18 cellular contexts compared by ENCODE assay signal in the genomic region with DNA sequence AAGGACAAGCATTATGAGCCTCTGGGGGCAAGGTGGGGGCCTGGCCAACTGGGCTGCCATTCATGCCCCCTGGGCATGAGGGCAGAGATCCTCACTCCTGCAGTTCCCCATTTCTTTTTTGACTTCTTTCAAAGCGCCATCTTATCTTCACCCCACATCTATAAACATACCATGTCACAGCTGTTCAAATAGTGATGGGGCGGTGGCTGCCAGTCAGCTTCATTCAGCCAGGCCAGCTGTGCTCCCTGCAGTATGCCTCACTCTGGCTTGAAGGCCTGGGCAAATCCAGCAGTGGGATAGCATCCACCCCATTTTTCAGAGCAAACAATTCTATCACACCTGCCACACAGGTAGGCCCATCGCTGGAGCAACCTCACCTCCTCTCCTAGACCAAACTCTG.
A peak's percentile ranks its signal among the peaks of the same experiment; 100 is the strongest.
DNase-seq lines count a peak whose midpoint lies in the region; ATAC-seq, FAIRE-seq and TF ChIP-seq lines count a peak whose summit lies in the region.
"Had no signal": no experiment of that assay in that cellular context is flagged by ENCODE, and none has a peak within 500 bp of the region (broad histone marks: within the 10 kb centered on the region; RNA-seq: fewer than 3 reads in every experiment).

No MANE protein-coding gene starts in this region.

- H3K4me2 ChIP-seq in K562 (ENCODE audit: insufficient read depth, low read length): no peak overlapping the region
- no peak overlapping the region for H3K4me2 ChIP-seq in mesendoderm (ENCODE audit: low read length)

- no peak overlapping the region for H4K8ac ChIP-seq in mesendoderm (ENCODE audit: low read depth, low read length)

- no peaks in the 10 kb centered on the region for H3K9me1 ChIP-seq in K562 (ENCODE audit: control insufficient read depth, insufficient read depth, low read length)

- no peak for ATAC-seq in K562
- ATAC-seq in gastroesophageal sphincter: no peak

- no peaks in the 10 kb centered on the region for H3K36me3 Mint-ChIP-seq in osteocyte (ENCODE audit: unreplicated experiment)
- H3K36me3 Mint-ChIP-seq: CD4-positive, alpha-beta memory T cell had no signal

- peak overlapping the region; percentile 27; the same call in 1 of the 2 replicates for H3K27ac ChIP-seq in HUES6 (ENCODE audit: low read depth, low read length)
- H3K27ac ChIP-seq in K562 (ENCODE audit: extremely low read depth, low read depth, low read length): no peak overlapping the region
- H3K27ac ChIP-seq in mesendoderm (ENCODE audit: low read depth, low read length): no peak overlapping the region
- H3K27ac ChIP-seq in gastroesophageal sphincter: no peak overlapping the region

- H3K27me3 Mint-ChIP-seq in osteocyte (ENCODE audit: unreplicated experiment): no peaks in the 10 kb centered on the region
- H3K27me3 Mint-ChIP-seq: CD4-positive, alpha-beta memory T cell had no signal

- H3K4me3 ChIP-seq in HUES6 (ENCODE audit: low read depth, low read length) (no peak overlapping the region), K562 (no peak overlapping the region), mesendoderm (ENCODE audit: low read length) (no peak overlapping the region), gastroesophageal sphincter (no peak overlapping the region)

- peaks cover 76% of the 10 kb centered on the region for H3K4me1 ChIP-seq in HUES6 (ENCODE audit: control insufficient read depth, insufficient read depth, low read length)
- H3K4me1 ChIP-seq in K562 (replicated peaks in 1 of 2; ENCODE audit: control insufficient read depth in 2 of 2, insufficient read depth in 2 of 2, low read length in 2 of 2): no peaks in the 10 kb centered on the region
- H3K4me1 ChIP-seq in mesendoderm (ENCODE audit: control insufficient read depth, low read depth, low read length): peaks cover 5% of the 10 kb centered on the region
- peaks cover 0 to 9% (median 0%) of the 10 kb centered on the region in 3 donors for H3K4me1 ChIP-seq in gastroesophageal sphincter
- H3K4me1 ChIP-seq: BE2C had no signal

- H3K23ac ChIP-seq in mesendoderm (ENCODE audit: low read length): no peak overlapping the region

- TF ChIP-seq EP300 in K562 (IDR thresholded peaks at IDR 0.05; ENCODE audit: low read length): peak; percentile 33; the same call in 1 of the 2 replicates
- TF ChIP-seq EP300 in gastroesophageal sphincter (IDR thresholded peaks at IDR 0.05): no peak

- POLR2A ChIA-PET in K562 (lab: Yijun Ruan, JAX): no interaction called here

- no peak overlapping the region for H2BK120ac ChIP-seq in mesendoderm (ENCODE audit: low read depth, low read length)

- in situ Hi-C loops in K562 (cut with MboI): no loop called here

- H3K27ac Mint-ChIP-seq in osteocyte (ENCODE audit: unreplicated experiment): peak overlapping the region; percentile 92
- H3K27ac Mint-ChIP-seq: CD4-positive, alpha-beta memory T cell; HFFc6 had no signal

- no peak for FAIRE-seq in K562 (lab: Jason Lieb, UNC)
- FAIRE-seq: D721Med, RCC 7860 had no signal

- H3K56ac ChIP-seq in mesendoderm (ENCODE audit: low read length): no peak overlapping the region

- no peak for TF ChIP-seq CTCF in K562 (IDR thresholded peaks at IDR 0.05 in 2 of 3, conservative IDR thresholded peaks at IDR 0.05 in 1 of 3; ENCODE audit: insufficient read depth in 2 of 3, low read depth in 1 of 3, low read length in 3 of 3)
- TF ChIP-seq CTCF in osteocyte (IDR thresholded peaks at IDR 0.05): no peak
- no peak for TF ChIP-seq CTCF in gastroesophageal sphincter (IDR thresholded peaks at IDR 0.05)

- DNase-seq in DMS53 (lab: John Stamatoyannopoulos, UW) (peak; percentile 68), K562 (ENCODE audit: extremely low read depth in 1 of 4, low spot score in 3 of 4) (no peak), osteocyte (ENCODE audit: extremely low spot score, unreplicated experiment) (no peak), mesendoderm (no peak)
- no peak for DNase-seq in activated CD4-positive, alpha-beta T cell treated with anti-CD3 and anti-CD28 coated beads, Interleukin-2, amount 50 U/mL, for 48 hours
- DNase-seq: BE2C; CD4-positive, alpha-beta memory T cell; IMR-90; MV-4-11; NCI-H1417 treated with DMSO at 0.1 percent for 48 hours; NCI-H345; NCI-H82; SW 1271 had no signal

- peaks cover 40% of the 10 kb centered on the region for H3K4me1 Mint-ChIP-seq in osteocyte (ENCODE audit: unreplicated experiment)

- no peaks in the 10 kb centered on the region for H3K27me3 ChIP-seq in HUES6 (ENCODE audit: control insufficient read depth, insufficient read depth, low read length)
- H3K27me3 ChIP-seq in K562 (ENCODE audit: control insufficient read depth in 2 of 2, insufficient read depth in 2 of 2, low read length in 2 of 2): peaks cover 0 to 10% of the 10 kb centered on the region in 2 experiments; a peak in 2 of 5 replicates
- H3K27me3 ChIP-seq in mesendoderm (ENCODE audit: insufficient read depth, low read length, poor library complexity): no peaks in the 10 kb centered on the region
- no peaks in the 10 kb centered on the region for H3K27me3 ChIP-seq in gastroesophageal sphincter
- H3K27me3 ChIP-seq: BE2C had no signal

- no peak for TF ChIP-seq POLR2A in K562 (conservative IDR thresholded peaks at IDR 0.05)
- TF ChIP-seq POLR2A in gastroesophageal sphincter (IDR thresholded peaks at IDR 0.05): no peak

- no peak overlapping the region for H3K9ac ChIP-seq in HUES6 (ENCODE audit: low read length)
- no peak overlapping the region for H3K9ac ChIP-seq in K562 (ENCODE audit: insufficient read depth in 1 of 2, low read depth in 2 of 2, low read length in 2 of 2)
- H3K9ac ChIP-seq in mesendoderm (ENCODE audit: low read length): no peak overlapping the region

- H3K79me2 ChIP-seq in K562 (ENCODE audit: control insufficient read depth, insufficient read depth, low read length): no peaks in the 10 kb centered on the region
- no peaks in the 10 kb centered on the region for H3K79me2 ChIP-seq in mesendoderm (ENCODE audit: control insufficient read depth, insufficient read depth, low read length)

- no peak overlapping the region for H2AFZ ChIP-seq in K562 (ENCODE audit: low read depth, low read length)

- CTCF ChIA-PET in K562 (lab: Yijun Ruan, JAX; ENCODE audit: low intra/inter-chr PET ratio): no interaction called here

- WGBS in K562 (ENCODE audit: insufficient coverage, low coverage, missing lambda C conversion rate): 4% methylated on average over 3 of the region's 3 CpGs
- no CpG with 5 or more reads among the region's 3 CpGs for WGBS in mesendoderm (ENCODE audit: extremely low coverage, insufficient coverage, low lambda C conversion rate)
- no CpG with 5 or more reads among the region's 3 CpGs for WGBS in gastroesophageal sphincter (ENCODE audit: low coverage in 1 of 2), 2 donors

- no peak overlapping the region for H2BK15ac ChIP-seq in mesendoderm (replicated peaks; ENCODE audit: low read depth)

- no peak overlapping the region for H4K5ac ChIP-seq in mesendoderm (ENCODE audit: low read length)

- H3K18ac ChIP-seq in mesendoderm (ENCODE audit: low read length): no peak overlapping the region

- H3K36me3 ChIP-seq in HUES6 (ENCODE audit: control insufficient read depth, insufficient read depth, low read length): no peaks in the 10 kb centered on the region
- H3K36me3 ChIP-seq in K562 (ENCODE audit: control insufficient read depth, insufficient read depth, low read length): no peaks in the 10 kb centered on the region
- no peaks in the 10 kb centered on the region for H3K36me3 ChIP-seq in mesendoderm (ENCODE audit: control insufficient read depth, insufficient read depth, low read length)
- no peaks in the 10 kb centered on the region for H3K36me3 ChIP-seq in gastroesophageal sphincter
- H3K36me3 ChIP-seq: BE2C had no signal

- H3K4ac ChIP-seq in mesendoderm (ENCODE audit: low read depth, low read length): no peak overlapping the region

- H3K9me3 Mint-ChIP-seq in osteocyte (ENCODE audit: unreplicated experiment): no peaks in the 10 kb centered on the region
- H3K9me3 Mint-ChIP-seq: HFFc6 had no signal

- no peak overlapping the region for H2AK5ac ChIP-seq in mesendoderm (ENCODE audit: low read length)

- H2BK5ac ChIP-seq in mesendoderm (ENCODE audit: low read length): no peak overlapping the region

- H4K20me1 ChIP-seq in K562 (replicated peaks; ENCODE audit: control insufficient read depth, insufficient read depth, low read length): no peaks in the 10 kb centered on the region

- TF ChIP-seq RAD21 in K562 (CRISPR knock-in tag; conservative IDR thresholded peaks at IDR 0.05 in 1 of 2, IDR thresholded peaks at IDR 0.05 in 1 of 2): no peak

- H3K9me3 ChIP-seq in HUES6 (ENCODE audit: control insufficient read depth, insufficient read depth, low read depth, low read length) (peaks cover 5% of the 10 kb centered on the region; the same call in 1 of the 2 replicates), K562 (replicated peaks; ENCODE audit: control insufficient read depth, insufficient read depth, low read depth, low read length) (no peaks in the 10 kb centered on the region), gastroesophageal sphincter (no peaks in the 10 kb centered on the region)
- H3K9me3 ChIP-seq: BE2C had no signal

- H3K4me3 Mint-ChIP-seq in osteocyte (ENCODE audit: unreplicated experiment): no peak overlapping the region
- H3K4me3 Mint-ChIP-seq: CD4-positive, alpha-beta memory T cell; HFFc6 had no signal

- no peaks in the 10 kb centered on the region for H3K79me1 ChIP-seq in mesendoderm (ENCODE audit: low read length)

- no TSS peak for BruUV-seq in K562 (replicated peaks; lab: Mats Ljungman, UMichigan)

- intact Hi-C loops in K562 (cut with micrococcal nuclease): no loop called here

TF ChIP-seq in K562, 482 proteins besides CTCF, POLR2A, EP300 and RAD21 (continues in another document):
- TF ChIP-seq, protein P1, sequence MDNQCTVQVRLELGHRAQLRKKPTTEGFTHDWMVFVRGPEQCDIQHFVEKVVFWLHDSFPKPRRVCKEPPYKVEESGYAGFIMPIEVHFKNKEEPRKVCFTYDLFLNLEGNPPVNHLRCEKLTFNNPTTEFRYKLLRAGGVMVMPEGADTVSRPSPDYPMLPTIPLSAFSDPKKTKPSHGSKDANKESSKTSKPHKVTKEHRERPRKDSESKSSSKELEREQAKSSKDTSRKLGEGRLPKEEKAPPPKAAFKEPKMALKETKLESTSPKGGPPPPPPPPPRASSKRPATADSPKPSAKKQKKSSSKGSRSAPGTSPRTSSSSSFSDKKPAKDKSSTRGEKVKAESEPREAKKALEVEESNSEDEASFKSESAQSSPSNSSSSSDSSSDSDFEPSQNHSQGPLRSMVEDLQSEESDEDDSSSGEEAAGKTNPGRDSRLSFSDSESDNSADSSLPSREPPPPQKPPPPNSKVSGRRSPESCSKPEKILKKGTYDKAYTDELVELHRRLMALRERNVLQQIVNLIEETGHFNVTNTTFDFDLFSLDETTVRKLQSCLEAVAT (IDR thresholded peaks at IDR 0.05): no peak
- TF ChIP-seq, protein P2, sequence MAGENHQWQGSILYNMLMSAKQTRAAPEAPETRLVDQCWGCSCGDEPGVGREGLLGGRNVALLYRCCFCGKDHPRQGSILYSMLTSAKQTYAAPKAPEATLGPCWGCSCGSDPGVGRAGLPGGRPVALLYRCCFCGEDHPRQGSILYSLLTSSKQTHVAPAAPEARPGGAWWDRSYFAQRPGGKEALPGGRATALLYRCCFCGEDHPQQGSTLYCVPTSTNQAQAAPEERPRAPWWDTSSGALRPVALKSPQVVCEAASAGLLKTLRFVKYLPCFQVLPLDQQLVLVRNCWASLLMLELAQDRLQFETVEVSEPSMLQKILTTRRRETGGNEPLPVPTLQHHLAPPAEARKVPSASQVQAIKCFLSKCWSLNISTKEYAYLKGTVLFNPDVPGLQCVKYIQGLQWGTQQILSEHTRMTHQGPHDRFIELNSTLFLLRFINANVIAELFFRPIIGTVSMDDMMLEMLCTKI (IDR thresholded peaks at IDR 0.05; ENCODE audit: partially characterized antibody): no peak
